ENCODE assay signal across 17 cellular contexts in genomic region chr14:103762547-103762946, GRCh38.
"Had no signal": no experiment of that assay in that cellular context is flagged by ENCODE, and none has a peak within 500 bp of the region (broad histone marks: within the 10 kb centered on the region; RNA-seq: fewer than 3 reads in every experiment).

No MANE protein-coding gene starts in this region.

- H3K9me3 ChIP-seq: prostate gland, right lobe of liver had no signal

- H3K9me3 Mint-ChIP-seq: activated B cell treated with CpG ODN at 0.5 μM for 24 hours; activated CD4-positive, alpha-beta T cell treated with anti-CD3 and anti-CD28 coated beads, Interleukin-2, amount 10 ng/mL, durations not matched to agents 7 days and 5 days; activated naive CD8-positive, alpha-beta T cell treated with anti-CD3 and anti-CD28 coated beads, Interleukin-2, amount 10 ng/mL, durations not matched to agents 7 days and 5 days; brain; central memory CD8-positive, alpha-beta T cell; nephron; stimulated activated naive CD8-positive, alpha-beta T cell treated with anti-CD3 and anti-CD28 coated beads, Interleukin-15, amount 100 ng/mL, for 72 hours; type B pancreatic cell had no signal

- H3K4me3 ChIP-seq: prostate gland, right lobe of liver, smooth muscle cell had no signal

- DNase-seq: activated B cell treated with CpG ODN at 0.5 μM for 24 hours; activated CD4-positive, alpha-beta T cell treated with anti-CD3 and anti-CD28 coated beads, Interleukin-2, amount 10 ng/mL, durations not matched to agents 7 days and 5 days; activated naive CD4-positive, alpha-beta T cell; activated naive CD8-positive, alpha-beta T cell treated with anti-CD3 and anti-CD28 coated beads, Interleukin-2, amount 10 ng/mL, durations not matched to agents 7 days and 5 days; cortex of kidney; effector CD4-positive, alpha-beta T cell; mesendoderm; right lobe of liver; stimulated activated naive CD8-positive, alpha-beta T cell treated with anti-CD3 and anti-CD28 coated beads, Interleukin-15, amount 100 ng/mL, for 72 hours; T-helper 2 cell had no signal

- H3K36me3 ChIP-seq: prostate gland, right lobe of liver had no signal

- H3K36me3 Mint-ChIP-seq: activated naive CD8-positive, alpha-beta T cell treated with anti-CD3 and anti-CD28 coated beads, Interleukin-2, amount 10 ng/mL, durations not matched to agents 7 days and 5 days had no signal

- H3K27me3 Mint-ChIP-seq: activated B cell treated with CpG ODN at 0.5 μM for 24 hours; activated CD4-positive, alpha-beta T cell treated with anti-CD3 and anti-CD28 coated beads, Interleukin-2, amount 10 ng/mL, durations not matched to agents 7 days and 5 days; activated naive CD8-positive, alpha-beta T cell treated with anti-CD3 and anti-CD28 coated beads, Interleukin-2, amount 10 ng/mL, durations not matched to agents 7 days and 5 days; brain; central memory CD8-positive, alpha-beta T cell; stimulated activated naive CD8-positive, alpha-beta T cell treated with anti-CD3 and anti-CD28 coated beads, Interleukin-15, amount 100 ng/mL, for 72 hours; type B pancreatic cell had no signal

- ATAC-seq: foreskin keratinocyte; right lobe of liver; stimulated activated naive CD8-positive, alpha-beta T cell treated with anti-CD3 and anti-CD28 coated beads, Interleukin-15, amount 100 ng/mL, for 72 hours had no signal

- H3K4me3 Mint-ChIP-seq: activated B cell treated with CpG ODN at 0.5 μM for 24 hours; activated CD4-positive, alpha-beta T cell treated with anti-CD3 and anti-CD28 coated beads, Interleukin-2, amount 10 ng/mL, durations not matched to agents 7 days and 5 days; activated naive CD8-positive, alpha-beta T cell treated with anti-CD3 and anti-CD28 coated beads, Interleukin-2, amount 10 ng/mL, durations not matched to agents 7 days and 5 days; brain; central memory CD8-positive, alpha-beta T cell; nephron; stimulated activated naive CD8-positive, alpha-beta T cell treated with anti-CD3 and anti-CD28 coated beads, Interleukin-15, amount 100 ng/mL, for 72 hours; type B pancreatic cell had no signal

- H3K27ac Mint-ChIP-seq: activated B cell treated with CpG ODN at 0.5 μM for 24 hours; activated CD4-positive, alpha-beta T cell treated with anti-CD3 and anti-CD28 coated beads, Interleukin-2, amount 10 ng/mL, durations not matched to agents 7 days and 5 days; activated naive CD8-positive, alpha-beta T cell treated with anti-CD3 and anti-CD28 coated beads, Interleukin-2, amount 10 ng/mL, durations not matched to agents 7 days and 5 days; brain; type B pancreatic cell had no signal

- H3K27ac ChIP-seq: foreskin keratinocyte, prostate gland, right lobe of liver had no signal

- H3K4me1 Mint-ChIP-seq: activated CD4-positive, alpha-beta T cell treated with anti-CD3 and anti-CD28 coated beads, Interleukin-2, amount 10 ng/mL, durations not matched to agents 7 days and 5 days; activated naive CD8-positive, alpha-beta T cell treated with anti-CD3 and anti-CD28 coated beads, Interleukin-2, amount 10 ng/mL, durations not matched to agents 7 days and 5 days; brain; nephron; stimulated activated naive CD8-positive, alpha-beta T cell treated with anti-CD3 and anti-CD28 coated beads, Interleukin-15, amount 100 ng/mL, for 72 hours had no signal
